4 cellular contexts compared by ENCODE assay signal in genomic region chr10:114752570-114752969, GRCh38.
DNase-seq lines count a peak whose midpoint lies in the region; ATAC-seq and TF ChIP-seq lines count a peak whose summit lies in the region.
"Not testable (repeated sequence)": the region's sequence is repeated elsewhere in the genome, so short reads cannot be mapped to it uniquely, and the experiment has no call there.

No MANE protein-coding gene starts in this region.

- H3K79me2 ChIP-seq in PC-3 (ENCODE audit: low read length) = not testable (repeated sequence)

- not testable (repeated sequence) for H3F3A ChIP-seq in PC-3 (ENCODE audit: low read length, unreplicated experiment)

- H3K9me3 ChIP-seq in PC-3 (ENCODE audit: low read length); left ventricle myocardium inferior (replicated peaks): not testable (repeated sequence)

- H3K36me3 Mint-ChIP-seq in HFFc6 (ENCODE audit: low read depth) = not testable (repeated sequence)

- H3K4me2 ChIP-seq in PC-3 (ENCODE audit: low read length) = peak overlapping the region; percentile 26; the same call in 1 of the 2 replicates

- H3K4me1 ChIP-seq in PC-3 (ENCODE audit: insufficient read depth, low read length) (peaks cover 31% of the 10 kb centered on the region), left ventricle myocardium inferior (peaks cover 92% of the 10 kb centered on the region)

- TF ChIP-seq CTCF in HFFc6 (IDR thresholded peaks at IDR 0.05); PC-3 (conservative IDR thresholded peaks at IDR 0.05; ENCODE audit: low read depth, low read length); left ventricle myocardium inferior (IDR thresholded peaks at IDR 0.05; ENCODE audit: borderline replicate concordance): not testable (repeated sequence)

- not testable (repeated sequence) for H2AFZ ChIP-seq in PC-3 (ENCODE audit: low read length)

- not testable (repeated sequence) for H4K20me1 ChIP-seq in PC-3 (ENCODE audit: low read length)

- peaks cover 55% of the 10 kb centered on the region for H3K4me1 Mint-ChIP-seq in HFFc6 (ENCODE audit: low read depth)

- H3K9ac ChIP-seq in PC-3 (ENCODE audit: low read length) = not testable (repeated sequence)

- not testable (repeated sequence) for H3K27me3 Mint-ChIP-seq in HFFc6 (ENCODE audit: insufficient read depth)

- intact Hi-C loops in PC-3 (cut with micrococcal nuclease); left ventricle myocardium inferior (cut with micrococcal nuclease): not testable (repeated sequence)

- not testable (repeated sequence) for ATAC-seq in PC-3, SK-N-SH treated with all-trans-retinoic acid at 6 μM for 48 hours

- DNase-seq in HFFc6, PC-3, left ventricle myocardium inferior: not testable (repeated sequence)

- not testable (repeated sequence) for H3K4me3 ChIP-seq in PC-3 (ENCODE audit: low read length); left ventricle myocardium inferior

- H3K27me3 ChIP-seq in PC-3 (ENCODE audit: low read length); left ventricle myocardium inferior (ENCODE audit: low read depth): not testable (repeated sequence)

- H3K9me2 ChIP-seq in PC-3 (replicated peaks; ENCODE audit: low read length) = not testable (repeated sequence)

- POLR2A ChIA-PET in PC-3 (lab: Charles Lee; ENCODE audit: unreplicated experiment) = not testable (repeated sequence)

- H3K27ac Mint-ChIP-seq in HFFc6 = peak overlapping the region; percentile 68

- H3K9me3 Mint-ChIP-seq in HFFc6 = not testable (repeated sequence)

- CTCF ChIA-PET in PC-3 (lab: Charles Lee) = not testable (repeated sequence)

- BruUV-seq in PC-3 (replicated peaks; lab: Mats Ljungman, UMichigan) = not testable (repeated sequence)

- H3K4me3 Mint-ChIP-seq in HFFc6 = not testable (repeated sequence)

- not testable (repeated sequence) for H3K36me3 ChIP-seq in PC-3 (ENCODE audit: low read depth, low read length); left ventricle myocardium inferior

- H3K27ac ChIP-seq in PC-3 (ENCODE audit: low read length) = peak overlapping the region; percentile 30; the same call in 1 of the 2 replicates
- H3K27ac ChIP-seq in left ventricle myocardium inferior (replicated peaks) = peak overlapping the region; percentile 89

TF ChIP-seq in SK-N-SH treated with all-trans-retinoic acid at 6 μM for 48 hours, 23 proteins besides CTCF, POLR2A, EP300 and RAD21:
- TF ChIP-seq ZNF8 (CRISPR knock-in tag; IDR thresholded peaks at IDR 0.05) = peak; percentile 47; the same call in 1 of the 2 replicates
